In the genomic region with DNA sequence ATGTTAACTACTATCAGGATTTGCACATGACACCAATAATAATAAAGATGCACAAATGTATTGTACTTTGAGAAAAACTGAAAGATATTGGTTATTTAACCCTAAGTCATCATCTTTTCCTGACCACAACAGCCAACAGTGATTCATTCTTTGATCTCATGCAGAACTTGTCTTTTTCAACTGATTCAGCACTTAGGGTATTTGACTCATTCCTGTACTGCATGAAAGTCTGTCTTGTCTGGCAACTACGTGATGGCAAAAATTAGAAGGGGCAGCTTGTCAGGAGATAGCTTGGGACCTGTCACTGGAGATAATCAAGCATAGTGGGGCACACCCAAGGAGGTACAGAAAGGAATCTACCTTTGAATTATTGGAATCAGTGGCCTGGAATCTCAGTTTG, we compare ENCODE assay signal across 9 cellular contexts.
DNase-seq lines count a peak whose midpoint lies in the region; ATAC-seq, FAIRE-seq and TF ChIP-seq lines count a peak whose summit lies in the region.
"Had no signal": no experiment of that assay in that cellular context is flagged by ENCODE, and none has a peak within 500 bp of the region (broad histone marks: within the 10 kb centered on the region; RNA-seq: fewer than 3 reads in every experiment).

No MANE protein-coding gene starts in this region.

- H3K27ac Mint-ChIP-seq in glutamatergic neuron (ENCODE audit: unreplicated experiment) = no peak overlapping the region
- H3K27ac Mint-ChIP-seq: IgD-negative memory B cell had no signal

- 56 to 65% methylated on average over 1 of the region's 1 CpG for WGBS in heart right ventricle, 2 donors

- FAIRE-seq in GM12891 (lab: Jason Lieb, UNC) = peak; percentile 87

- no peak overlapping the region for H3K4me3 ChIP-seq in fibroblast of pulmonary artery (replicated peaks; ENCODE audit: low read depth, low read length)
- no peak overlapping the region for H3K4me3 ChIP-seq in BE2C (ENCODE audit: low read depth, low read length)
- H3K4me3 ChIP-seq in heart right ventricle = no peak overlapping the region

- no peaks in the 10 kb centered on the region for H3K36me3 ChIP-seq in BE2C
- H3K36me3 ChIP-seq in heart right ventricle = peaks cover 0 to 11% (median 0%) of the 10 kb centered on the region in 9 donors

- H3K4me1 ChIP-seq in BE2C (no peaks in the 10 kb centered on the region; the same call in 1 of the 2 replicates), heart right ventricle (peaks cover 0 to 20% (median 5%) of the 10 kb centered on the region in 9 donors)

- H3K36me3 Mint-ChIP-seq in glutamatergic neuron (ENCODE audit: unreplicated experiment) = no peaks in the 10 kb centered on the region

- no peak overlapping the region for H3K4me3 Mint-ChIP-seq in glutamatergic neuron (ENCODE audit: unreplicated experiment)
- H3K4me3 Mint-ChIP-seq: IgD-negative memory B cell had no signal

- peak; percentile 98 for ATAC-seq in GM21723 (IDR thresholded peaks at IDR 0.05; ENCODE audit: unreplicated experiment)
- ATAC-seq in heart right ventricle = no peak

- H3K9me3 ChIP-seq in BE2C (no peaks in the 10 kb centered on the region), heart right ventricle (no peaks in the 10 kb centered on the region)

- peaks cover 3% of the 10 kb centered on the region for H3K9me3 Mint-ChIP-seq in glutamatergic neuron (ENCODE audit: unreplicated experiment)
- H3K9me3 Mint-ChIP-seq: IgD-negative memory B cell had no signal

- intact Hi-C loops in heart right ventricle (cut with DNase I) = no loop called here

- TF ChIP-seq CTCF in fibroblast of pulmonary artery (IDR thresholded peaks at IDR 0.05; ENCODE audit: low read length, missing control alignments) (no peak), BE2C (IDR thresholded peaks at IDR 0.05; ENCODE audit: low read depth, low read length) (no peak), heart right ventricle (IDR thresholded peaks at IDR 0.05) (no peak), glutamatergic neuron (IDR thresholded peaks at IDR 0.05; ENCODE audit: partially characterized antibody, unreplicated experiment) (no peak)

- H3K27ac ChIP-seq in heart right ventricle = no peak overlapping the region

- H3K27me3 Mint-ChIP-seq in glutamatergic neuron (ENCODE audit: unreplicated experiment) = no peaks in the 10 kb centered on the region
- H3K27me3 Mint-ChIP-seq: IgD-negative memory B cell had no signal

- no peak for TF ChIP-seq POLR2A in GM12891 (IDR thresholded peaks at IDR 0.05; ENCODE audit: low read depth, low read length)

- DNase-seq in GM12891 (ENCODE audit: insufficient read length, low spot score) = peak; percentile 18
- DNase-seq in MV-4-11 (lab: John Stamatoyannopoulos, UW) = peak; percentile 28
- DNase-seq in fibroblast of pulmonary artery (ENCODE audit: low read depth) = peak; percentile 70
- no peak for DNase-seq in BE2C
- DNase-seq in NCI-H1092 (lab: John Stamatoyannopoulos, UW) = no peak
- DNase-seq in heart right ventricle = no peak
- DNase-seq in glutamatergic neuron = no peak

- peaks cover 12% of the 10 kb centered on the region for H3K4me1 Mint-ChIP-seq in glutamatergic neuron (ENCODE audit: low read depth, unreplicated experiment)
- H3K4me1 Mint-ChIP-seq: IgD-negative memory B cell had no signal

- H3K27me3 ChIP-seq in BE2C (no peaks in the 10 kb centered on the region), heart right ventricle (no peaks in the 10 kb centered on the region)

TF ChIP-seq in GM12891, 5 proteins besides CTCF, POLR2A, EP300 and RAD21:
- TF ChIP-seq POU2F2 (IDR thresholded peaks at IDR 0.05; ENCODE audit: low read depth, low read length) = no peak; the same call in 1 of the 2 replicates
- no peak for TF ChIP-seq TAF1 (IDR thresholded peaks at IDR 0.05; ENCODE audit: low read depth, low read length)
- TF ChIP-seq PAX5 (IDR thresholded peaks at IDR 0.05; ENCODE audit: insufficient read depth, low read length, severe bottlenecking) = no peak
- TF ChIP-seq SPI1 (IDR thresholded peaks at IDR 0.05; ENCODE audit: low read depth, low read length) = no peak
- TF ChIP-seq POLR2AphosphoS5 (IDR thresholded peaks at IDR 0.05; ENCODE audit: low read depth, low read length) = no peak

Comparison
In these comparisons a context has a peak if more than half of its experiments do, and no peak if none do; other contexts are left out.
1. DNase-seq: peak in GM12891 (single experiment), MV-4-11 (single experiment) and fibroblast of pulmonary artery (single experiment); none in BE2C (single experiment), NCI-H1092 (single experiment), heart right ventricle (0 of 2) and glutamatergic neuron (single experiment).